ENCODE assay signal across 15 cellular contexts in genomic region chr9:107386396-107386795, GRCh38.
A peak's percentile ranks its signal among the peaks of the same experiment; 100 is the strongest.
DNase-seq lines count a peak whose midpoint lies in the region; ATAC-seq and TF ChIP-seq lines count a peak whose summit lies in the region.
"Had no signal": no experiment of that assay in that cellular context is flagged by ENCODE, and none has a peak within 500 bp of the region (broad histone marks: within the 10 kb centered on the region; RNA-seq: fewer than 3 reads in every experiment).

No MANE protein-coding gene starts in this region.

- no peak overlapping the region for H2AFZ ChIP-seq in GM23248
- H2AFZ ChIP-seq: GM23338 had no signal

- H3K4me1 ChIP-seq in GM23248 (ENCODE audit: insufficient read depth) (peaks cover 18% of the 10 kb centered on the region), mucosa of descending colon (ENCODE audit: low read depth) (no peaks in the 10 kb centered on the region), suprapubic skin (peaks cover 56% of the 10 kb centered on the region), upper lobe of right lung (peaks cover 5% of the 10 kb centered on the region)
- H3K4me1 ChIP-seq: SJCRH30 had no signal

- H3K36me3 ChIP-seq in GM23248 (ENCODE audit: low read depth) (no peaks in the 10 kb centered on the region), mucosa of descending colon (ENCODE audit: low read depth) (no peaks in the 10 kb centered on the region), suprapubic skin (no peaks in the 10 kb centered on the region), upper lobe of right lung (no peaks in the 10 kb centered on the region)
- H3K36me3 ChIP-seq: SJCRH30 had no signal

- ATAC-seq in mucosa of descending colon: peak; percentile 21
- ATAC-seq in GM18502 (IDR thresholded peaks at IDR 0.05; ENCODE audit: poor library complexity, unreplicated experiment): no peak
- no peak for ATAC-seq in upper lobe of right lung
- ATAC-seq: GM12878, GM23338 had no signal

- no peak overlapping the region for H3K4me3 ChIP-seq in GM23248
- H3K4me3 ChIP-seq in mucosa of descending colon: no peak overlapping the region
- no peak overlapping the region for H3K4me3 ChIP-seq in suprapubic skin
- H3K4me3 ChIP-seq in upper lobe of right lung: no peak overlapping the region
- H3K4me3 ChIP-seq: GM12878, GM23338, SJCRH30 had no signal

- no peak for TF ChIP-seq EP300 in suprapubic skin (IDR thresholded peaks at IDR 0.05)

- 89 to 100% methylated on average over 1 of the region's 1 CpG for WGBS in GM23248 (ENCODE audit: low coverage in 1 of 2, low lambda C conversion rate in 2 of 2, missing lambda C conversion rate in 2 of 2), 2 experiments
- WGBS in suprapubic skin: 58% methylated on average over 1 of the region's 1 CpG

- no peaks in the 10 kb centered on the region for H3K9me3 Mint-ChIP-seq in MCF 10A (ENCODE audit: unreplicated experiment)
- H3K9me3 Mint-ChIP-seq: GM23338 had no signal

- no peaks in the 10 kb centered on the region for H4K20me1 ChIP-seq in GM23248 (ENCODE audit: insufficient read depth)

- CTCF ChIA-PET in MCF 10A (lab: Yijun Ruan, JAX): interaction anchor here (0.7 to 1.4 kb wide), 2 partner anchors 45 to 62 kb away, joined by 3 to 12 read pairs; no protein-coding TSS in a partner anchor

- H3K27me3 ChIP-seq in GM23248 (replicated peaks; ENCODE audit: insufficient read depth): peaks cover 12% of the 10 kb centered on the region; the same call in 1 of the 2 replicates
- no peaks in the 10 kb centered on the region for H3K27me3 ChIP-seq in suprapubic skin
- no peaks in the 10 kb centered on the region for H3K27me3 ChIP-seq in upper lobe of right lung
- H3K27me3 ChIP-seq: SJCRH30 had no signal

- peaks cover 6% of the 10 kb centered on the region for H3F3A ChIP-seq in GM23248 (ENCODE audit: insufficient read depth)

- H3K4me1 Mint-ChIP-seq in MCF 10A (ENCODE audit: insufficient read depth, unreplicated experiment): peaks cover 40% of the 10 kb centered on the region
- H3K4me1 Mint-ChIP-seq: GM23338 had no signal

- no peaks in the 10 kb centered on the region for H3K9me2 ChIP-seq in GM23248 (ENCODE audit: insufficient read depth)

- intact Hi-C loops in MCF 10A (cut with micrococcal nuclease): no loop called here
- intact Hi-C loops in mucosa of descending colon (cut with DNase I, micrococcal nuclease): no loop called here
- intact Hi-C loops in upper lobe of right lung (cut with DNase I): no loop called here

- no peaks in the 10 kb centered on the region for H3K27me3 Mint-ChIP-seq in MCF 10A (ENCODE audit: insufficient read depth, unreplicated experiment)

- no peaks in the 10 kb centered on the region for H3K9me3 ChIP-seq in GM23248 (ENCODE audit: low read depth)
- no peaks in the 10 kb centered on the region for H3K9me3 ChIP-seq in mucosa of descending colon
- no peaks in the 10 kb centered on the region for H3K9me3 ChIP-seq in suprapubic skin
- no peaks in the 10 kb centered on the region for H3K9me3 ChIP-seq in upper lobe of right lung
- H3K9me3 ChIP-seq: SJCRH30 had no signal

- H3K4me2 ChIP-seq in GM23248 (ENCODE audit: unreplicated experiment): no peak overlapping the region
- H3K4me2 ChIP-seq: GM23338 had no signal

- TF ChIP-seq CTCF in MCF 10A (IDR thresholded peaks at IDR 0.05; ENCODE audit: unreplicated experiment) (no peak), mucosa of descending colon (IDR thresholded peaks at IDR 0.05) (no peak), suprapubic skin (IDR thresholded peaks at IDR 0.05) (no peak), upper lobe of right lung (IDR thresholded peaks at IDR 0.05) (no peak)

- H3K27ac ChIP-seq in GM23248 (no peak overlapping the region), suprapubic skin (peak overlapping the region; percentile 88), upper lobe of right lung (no peak overlapping the region)
- H3K27ac ChIP-seq: SJCRH30 had no signal

- in situ Hi-C loops in GM23248 (cut with MboI): no loop called here

- H3K4me3 Mint-ChIP-seq in MCF 10A (ENCODE audit: unreplicated experiment): no peak overlapping the region
- H3K4me3 Mint-ChIP-seq: GM23338 had no signal

- peak overlapping the region; percentile 52 for H3K27ac Mint-ChIP-seq in MCF 10A (ENCODE audit: low read depth, unreplicated experiment)
- H3K27ac Mint-ChIP-seq: GM23338 had no signal

- DNase-seq in GM23248: peak; percentile 22
- DNase-seq in MCF 10A (ENCODE audit: unreplicated experiment): no peak
- DNase-seq in mucosa of descending colon: no peak
- DNase-seq in suprapubic skin (ENCODE audit: low spot score in 2 of 2): no peak
- no peak for DNase-seq in RKO (ENCODE audit: low spot score)
- no peak for DNase-seq in upper lobe of right lung
- DNase-seq: IMR-90, Kasumi-1, NCI-H1417, NCI-H2029, NCI-H510A treated with DMSO at 0.1 percent for 48 hours, SJCRH30 had no signal

- POLR2A ChIA-PET in MCF 10A (lab: Yijun Ruan, JAX): interaction anchor here (0.7 to 1.6 kb wide), 4 partner anchors 13 to 348 kb away, joined by 3 to 4 read pairs (median 3); no protein-coding TSS in a partner anchor

- no peak overlapping the region for H3K9ac ChIP-seq in GM23248

- BruUV-seq in MCF 10A (replicated peaks; lab: Mats Ljungman, UMichigan): no TSS peak

- H3K36me3 Mint-ChIP-seq in MCF 10A (ENCODE audit: insufficient read depth, unreplicated experiment): peaks cover 7% of the 10 kb centered on the region

- no peaks in the 10 kb centered on the region for H3K79me2 ChIP-seq in GM23248 (ENCODE audit: insufficient read depth)

- no peak for TF ChIP-seq POLR2A in suprapubic skin (IDR thresholded peaks at IDR 0.05)
